In the genomic region with DNA sequence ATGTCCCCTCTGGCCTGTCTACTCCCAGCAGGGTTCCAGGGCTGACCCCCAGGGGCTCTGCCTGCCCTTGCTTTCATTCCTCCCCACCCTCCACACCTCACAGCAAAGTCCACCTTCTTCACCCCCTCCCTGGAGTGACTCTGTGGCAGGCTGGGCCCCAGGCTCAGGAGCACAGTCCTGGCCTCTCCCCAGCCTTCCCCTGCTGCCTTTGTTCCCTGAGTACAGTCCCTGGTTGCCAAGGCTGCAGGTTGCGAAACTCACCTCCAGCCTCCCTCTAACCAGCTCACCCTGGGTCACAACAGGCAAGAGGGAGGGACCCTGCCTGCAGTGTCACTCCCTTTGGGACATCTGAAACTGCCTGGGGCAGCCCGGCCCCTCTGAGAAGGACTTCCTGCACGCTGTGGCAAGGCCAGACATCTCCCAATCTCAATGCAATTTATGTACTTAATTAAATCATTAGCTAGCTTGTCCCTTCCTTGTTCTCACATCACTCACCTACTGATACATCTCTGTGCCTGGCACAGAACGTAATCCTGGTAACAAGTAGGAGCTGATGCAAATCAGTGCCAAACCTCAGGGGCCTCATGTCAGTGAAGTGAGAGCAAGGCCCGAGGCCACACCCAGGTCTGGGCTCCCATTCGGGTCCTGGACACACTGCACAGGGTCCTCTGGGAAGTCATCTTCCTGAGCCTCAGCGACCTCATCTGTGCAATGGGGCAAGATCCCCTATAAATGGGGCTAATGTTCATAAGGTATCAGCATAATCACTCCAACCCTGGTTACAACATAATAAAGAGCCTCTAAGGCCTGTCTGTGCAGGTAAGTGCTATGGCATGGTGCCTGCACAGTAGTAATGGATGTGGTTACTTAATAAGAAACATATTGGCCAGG, we compare ENCODE assay signal across 1 cellular context.
TF ChIP-seq lines count a peak whose summit lies in the region.

No MANE protein-coding gene starts in this region.

TF ChIP-seq in HepG2, 621 proteins besides CTCF, POLR2A, EP300 and RAD21 (continued from another document and continues in another):
- peak; percentile 76 for TF ChIP-seq POGZ (CRISPR knock-in tag; IDR thresholded peaks at IDR 0.05)
- peak; percentile 82 for TF ChIP-seq KDM2A (CRISPR knock-in tag; IDR thresholded peaks at IDR 0.05; ENCODE audit: borderline replicate concordance, low read depth)
- TF ChIP-seq HMG20A (CRISPR knock-in tag; IDR thresholded peaks at IDR 0.05; ENCODE audit: borderline replicate concordance), result peak; percentile 59
- TF ChIP-seq STAG1 (CRISPR knock-in tag; IDR thresholded peaks at IDR 0.05), result peak; percentile 45
- TF ChIP-seq MIXL1 (CRISPR knock-in tag; IDR thresholded peaks at IDR 0.05), result peak; percentile 66
- TF ChIP-seq SP2 (CRISPR knock-in tag; IDR thresholded peaks at IDR 0.05), result no peak
- TF ChIP-seq PPARG (CRISPR knock-in tag; conservative IDR thresholded peaks at IDR 0.05), result peak; percentile 46; the same call in 1 of the 2 replicates
- TF ChIP-seq, protein P1, sequence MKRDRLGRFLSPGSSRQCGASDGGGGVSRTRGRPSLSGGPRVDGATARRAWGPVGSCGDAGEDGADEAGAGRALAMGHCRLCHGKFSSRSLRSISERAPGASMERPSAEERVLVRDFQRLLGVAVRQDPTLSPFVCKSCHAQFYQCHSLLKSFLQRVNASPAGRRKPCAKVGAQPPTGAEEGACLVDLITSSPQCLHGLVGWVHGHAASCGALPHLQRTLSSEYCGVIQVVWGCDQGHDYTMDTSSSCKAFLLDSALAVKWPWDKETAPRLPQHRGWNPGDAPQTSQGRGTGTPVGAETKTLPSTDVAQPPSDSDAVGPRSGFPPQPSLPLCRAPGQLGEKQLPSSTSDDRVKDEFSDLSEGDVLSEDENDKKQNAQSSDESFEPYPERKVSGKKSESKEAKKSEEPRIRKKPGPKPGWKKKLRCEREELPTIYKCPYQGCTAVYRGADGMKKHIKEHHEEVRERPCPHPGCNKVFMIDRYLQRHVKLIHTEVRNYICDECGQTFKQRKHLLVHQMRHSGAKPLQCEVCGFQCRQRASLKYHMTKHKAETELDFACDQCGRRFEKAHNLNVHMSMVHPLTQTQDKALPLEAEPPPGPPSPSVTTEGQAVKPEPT (CRISPR knock-in tag; IDR thresholded peaks at IDR 0.05; ENCODE audit: low read depth), result no peak
- peak; percentile 88 for TF ChIP-seq SAP130 (CRISPR knock-in tag; IDR thresholded peaks at IDR 0.05; ENCODE audit: low read depth)
- TF ChIP-seq HNF4A (CRISPR knock-in tag; IDR thresholded peaks at IDR 0.05), result peak; percentile 92
- peak; percentile 57; the same call in 1 of the 2 replicates for TF ChIP-seq BRD4 (CRISPR knock-in tag; IDR thresholded peaks at IDR 0.05)
- TF ChIP-seq ZKSCAN8 (CRISPR knock-in tag; IDR thresholded peaks at IDR 0.05; ENCODE audit: borderline replicate concordance), result peak; percentile 86; the same call in 1 of the 2 replicates
- TF ChIP-seq ZNF232 (CRISPR knock-in tag; IDR thresholded peaks at IDR 0.05; ENCODE audit: borderline replicate concordance), result no peak
- peak; percentile 64; the same call in 1 of the 2 replicates for TF ChIP-seq GATAD1 (CRISPR knock-in tag; IDR thresholded peaks at IDR 0.05)
- TF ChIP-seq, protein P2, sequence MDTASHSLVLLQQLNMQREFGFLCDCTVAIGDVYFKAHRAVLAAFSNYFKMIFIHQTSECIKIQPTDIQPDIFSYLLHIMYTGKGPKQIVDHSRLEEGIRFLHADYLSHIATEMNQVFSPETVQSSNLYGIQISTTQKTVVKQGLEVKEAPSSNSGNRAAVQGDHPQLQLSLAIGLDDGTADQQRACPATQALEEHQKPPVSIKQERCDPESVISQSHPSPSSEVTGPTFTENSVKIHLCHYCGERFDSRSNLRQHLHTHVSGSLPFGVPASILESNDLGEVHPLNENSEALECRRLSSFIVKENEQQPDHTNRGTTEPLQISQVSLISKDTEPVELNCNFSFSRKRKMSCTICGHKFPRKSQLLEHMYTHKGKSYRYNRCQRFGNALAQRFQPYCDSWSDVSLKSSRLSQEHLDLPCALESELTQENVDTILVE (CRISPR knock-in tag; IDR thresholded peaks at IDR 0.05), result peak; percentile 73; the same call in 1 of the 2 replicates
- TF ChIP-seq KLF12 (CRISPR knock-in tag; IDR thresholded peaks at IDR 0.05; ENCODE audit: borderline replicate concordance), result peak; percentile 36; the same call in 1 of the 2 replicates
- no peak for TF ChIP-seq LCORL (IDR thresholded peaks at IDR 0.05)
- TF ChIP-seq LCORL (CRISPR knock-in tag; IDR thresholded peaks at IDR 0.05), result peak; percentile 95
- TF ChIP-seq TOPORS (CRISPR knock-in tag; IDR thresholded peaks at IDR 0.05), result 0 out of 2 replicates have a peak, but pooled peaks have one; percentile 25
- TF ChIP-seq, protein P3, sequence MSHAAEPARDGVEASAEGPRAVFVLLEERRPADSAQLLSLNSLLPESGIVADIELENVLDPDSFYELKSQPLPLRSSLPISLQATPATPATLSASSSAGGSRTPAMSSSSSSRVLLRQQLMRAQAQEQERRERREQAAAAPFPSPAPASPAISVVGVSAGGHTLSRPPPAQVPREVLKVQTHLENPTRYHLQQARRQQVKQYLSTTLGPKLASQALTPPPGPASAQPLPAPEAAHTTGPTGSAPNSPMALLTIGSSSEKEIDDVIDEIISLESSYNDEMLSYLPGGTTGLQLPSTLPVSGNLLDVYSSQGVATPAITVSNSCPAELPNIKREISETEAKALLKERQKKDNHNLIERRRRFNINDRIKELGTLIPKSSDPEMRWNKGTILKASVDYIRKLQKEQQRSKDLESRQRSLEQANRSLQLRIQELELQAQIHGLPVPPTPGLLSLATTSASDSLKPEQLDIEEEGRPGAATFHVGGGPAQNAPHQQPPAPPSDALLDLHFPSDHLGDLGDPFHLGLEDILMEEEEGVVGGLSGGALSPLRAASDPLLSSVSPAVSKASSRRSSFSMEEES (CRISPR knock-in tag; IDR thresholded peaks at IDR 0.05), result no peak
- TF ChIP-seq ZFP90 (CRISPR knock-in tag; IDR thresholded peaks at IDR 0.05; ENCODE audit: borderline replicate concordance), result peak; percentile 70; the same call in 1 of the 2 replicates
- peak; percentile 45; the same call in 1 of the 2 replicates for TF ChIP-seq ZNF335 (CRISPR knock-in tag; IDR thresholded peaks at IDR 0.05)
- TF ChIP-seq KDM3A (CRISPR knock-in tag; IDR thresholded peaks at IDR 0.05; ENCODE audit: low read depth), result peak; percentile 55; the same call in 1 of the 2 replicates
- no peak for TF ChIP-seq FOXP1 (IDR thresholded peaks at IDR 0.05)
- TF ChIP-seq FOXP1 (CRISPR knock-in tag; IDR thresholded peaks at IDR 0.05), result peak; percentile 57
- peak; percentile 45 for TF ChIP-seq ETV5 (CRISPR knock-in tag; IDR thresholded peaks at IDR 0.05; ENCODE audit: borderline replicate concordance)
- TF ChIP-seq, protein P4, sequence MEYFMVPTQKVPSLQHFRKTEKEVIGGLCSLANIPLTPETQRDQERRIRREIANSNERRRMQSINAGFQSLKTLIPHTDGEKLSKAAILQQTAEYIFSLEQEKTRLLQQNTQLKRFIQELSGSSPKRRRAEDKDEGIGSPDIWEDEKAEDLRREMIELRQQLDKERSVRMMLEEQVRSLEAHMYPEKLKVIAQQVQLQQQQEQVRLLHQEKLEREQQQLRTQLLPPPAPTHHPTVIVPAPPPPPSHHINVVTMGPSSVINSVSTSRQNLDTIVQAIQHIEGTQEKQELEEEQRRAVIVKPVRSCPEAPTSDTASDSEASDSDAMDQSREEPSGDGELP (IDR thresholded peaks at IDR 0.05; ENCODE audit: borderline replicate concordance, low read depth), result peak; percentile 56; the same call in 1 of the 2 replicates
- TF ChIP-seq ZNF501 (CRISPR knock-in tag; IDR thresholded peaks at IDR 0.05), result no peak
- TF ChIP-seq, protein P5, sequence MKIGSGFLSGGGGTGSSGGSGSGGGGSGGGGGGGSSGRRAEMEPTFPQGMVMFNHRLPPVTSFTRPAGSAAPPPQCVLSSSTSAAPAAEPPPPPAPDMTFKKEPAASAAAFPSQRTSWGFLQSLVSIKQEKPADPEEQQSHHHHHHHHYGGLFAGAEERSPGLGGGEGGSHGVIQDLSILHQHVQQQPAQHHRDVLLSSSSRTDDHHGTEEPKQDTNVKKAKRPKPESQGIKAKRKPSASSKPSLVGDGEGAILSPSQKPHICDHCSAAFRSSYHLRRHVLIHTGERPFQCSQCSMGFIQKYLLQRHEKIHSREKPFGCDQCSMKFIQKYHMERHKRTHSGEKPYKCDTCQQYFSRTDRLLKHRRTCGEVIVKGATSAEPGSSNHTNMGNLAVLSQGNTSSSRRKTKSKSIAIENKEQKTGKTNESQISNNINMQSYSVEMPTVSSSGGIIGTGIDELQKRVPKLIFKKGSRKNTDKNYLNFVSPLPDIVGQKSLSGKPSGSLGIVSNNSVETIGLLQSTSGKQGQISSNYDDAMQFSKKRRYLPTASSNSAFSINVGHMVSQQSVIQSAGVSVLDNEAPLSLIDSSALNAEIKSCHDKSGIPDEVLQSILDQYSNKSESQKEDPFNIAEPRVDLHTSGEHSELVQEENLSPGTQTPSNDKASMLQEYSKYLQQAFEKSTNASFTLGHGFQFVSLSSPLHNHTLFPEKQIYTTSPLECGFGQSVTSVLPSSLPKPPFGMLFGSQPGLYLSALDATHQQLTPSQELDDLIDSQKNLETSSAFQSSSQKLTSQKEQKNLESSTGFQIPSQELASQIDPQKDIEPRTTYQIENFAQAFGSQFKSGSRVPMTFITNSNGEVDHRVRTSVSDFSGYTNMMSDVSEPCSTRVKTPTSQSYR (CRISPR knock-in tag; IDR thresholded peaks at IDR 0.05; ENCODE audit: borderline replicate concordance), result 0 out of 2 replicates have a peak, but pooled peaks have one; percentile 52
- TF ChIP-seq BORCS8-MEF2B (CRISPR knock-in tag; IDR thresholded peaks at IDR 0.05), result peak; percentile 38; the same call in 1 of the 2 replicates
- TF ChIP-seq, protein P6, sequence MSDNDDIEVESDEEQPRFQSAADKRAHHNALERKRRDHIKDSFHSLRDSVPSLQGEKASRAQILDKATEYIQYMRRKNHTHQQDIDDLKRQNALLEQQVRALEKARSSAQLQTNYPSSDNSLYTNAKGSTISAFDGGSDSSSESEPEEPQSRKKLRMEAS (IDR thresholded peaks at IDR 0.05), result peak; percentile 62
- no peak for TF ChIP-seq ZNF543 (CRISPR knock-in tag; IDR thresholded peaks at IDR 0.05)
- TF ChIP-seq JUND (CRISPR knock-in tag; IDR thresholded peaks at IDR 0.05), result peak; percentile 63; the same call in 1 of the 2 replicates
- TF ChIP-seq NONO (IDR thresholded peaks at IDR 0.05), result no peak
- peak; percentile 85 for TF ChIP-seq NONO (CRISPR knock-in tag; conservative IDR thresholded peaks at IDR 0.05)
- peak; percentile 82 for TF ChIP-seq NR2C2 (CRISPR knock-in tag; IDR thresholded peaks at IDR 0.05; ENCODE audit: borderline replicate concordance)
- TF ChIP-seq, protein P7, sequence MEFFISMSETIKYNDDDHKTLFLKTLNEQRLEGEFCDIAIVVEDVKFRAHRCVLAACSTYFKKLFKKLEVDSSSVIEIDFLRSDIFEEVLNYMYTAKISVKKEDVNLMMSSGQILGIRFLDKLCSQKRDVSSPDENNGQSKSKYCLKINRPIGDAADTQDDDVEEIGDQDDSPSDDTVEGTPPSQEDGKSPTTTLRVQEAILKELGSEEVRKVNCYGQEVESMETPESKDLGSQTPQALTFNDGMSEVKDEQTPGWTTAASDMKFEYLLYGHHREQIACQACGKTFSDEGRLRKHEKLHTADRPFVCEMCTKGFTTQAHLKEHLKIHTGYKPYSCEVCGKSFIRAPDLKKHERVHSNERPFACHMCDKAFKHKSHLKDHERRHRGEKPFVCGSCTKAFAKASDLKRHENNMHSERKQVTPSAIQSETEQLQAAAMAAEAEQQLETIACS (CRISPR knock-in tag; IDR thresholded peaks at IDR 0.05), result peak; percentile 49; the same call in 1 of the 2 replicates
- peak; percentile 71; the same call in 1 of the 2 replicates for TF ChIP-seq ZNF619 (CRISPR knock-in tag; IDR thresholded peaks at IDR 0.05)
- peak; percentile 70; the same call in 1 of the 2 replicates for TF ChIP-seq GFI1 (CRISPR knock-in tag; IDR thresholded peaks at IDR 0.05; ENCODE audit: borderline replicate concordance)
- no peak for TF ChIP-seq ZNF776 (CRISPR knock-in tag; IDR thresholded peaks at IDR 0.05)
- peak; percentile 49; the same call in 1 of the 2 replicates for TF ChIP-seq ZNF121 (CRISPR knock-in tag; IDR thresholded peaks at IDR 0.05)
- TF ChIP-seq XRCC5 (optimal IDR thresholded peaks at IDR 0.05; ENCODE audit: low read length), result peak; percentile 61
- peak; percentile 29; the same call in 1 of the 2 replicates for TF ChIP-seq SALL2 (CRISPR knock-in tag; IDR thresholded peaks at IDR 0.05)
- TF ChIP-seq SOX5 (CRISPR knock-in tag; IDR thresholded peaks at IDR 0.05; ENCODE audit: borderline replicate concordance), result peak; percentile 85; the same call in 1 of the 2 replicates
- no peak for TF ChIP-seq AGO2 (optimal IDR thresholded peaks at IDR 0.05; ENCODE audit: low read depth, low read length)
- peak; percentile 80; the same call in 1 of the 2 replicates for TF ChIP-seq ZNF614 (CRISPR knock-in tag; IDR thresholded peaks at IDR 0.05; ENCODE audit: borderline replicate concordance)
- TF ChIP-seq MIER3 (CRISPR knock-in tag; IDR thresholded peaks at IDR 0.05; ENCODE audit: borderline replicate concordance), result peak; percentile 71; the same call in 1 of the 2 replicates
- TF ChIP-seq CBX5 (CRISPR knock-in tag; IDR thresholded peaks at IDR 0.05; ENCODE audit: borderline replicate concordance), result peak; percentile 85; the same call in 1 of the 2 replicates
- TF ChIP-seq, protein P8, sequence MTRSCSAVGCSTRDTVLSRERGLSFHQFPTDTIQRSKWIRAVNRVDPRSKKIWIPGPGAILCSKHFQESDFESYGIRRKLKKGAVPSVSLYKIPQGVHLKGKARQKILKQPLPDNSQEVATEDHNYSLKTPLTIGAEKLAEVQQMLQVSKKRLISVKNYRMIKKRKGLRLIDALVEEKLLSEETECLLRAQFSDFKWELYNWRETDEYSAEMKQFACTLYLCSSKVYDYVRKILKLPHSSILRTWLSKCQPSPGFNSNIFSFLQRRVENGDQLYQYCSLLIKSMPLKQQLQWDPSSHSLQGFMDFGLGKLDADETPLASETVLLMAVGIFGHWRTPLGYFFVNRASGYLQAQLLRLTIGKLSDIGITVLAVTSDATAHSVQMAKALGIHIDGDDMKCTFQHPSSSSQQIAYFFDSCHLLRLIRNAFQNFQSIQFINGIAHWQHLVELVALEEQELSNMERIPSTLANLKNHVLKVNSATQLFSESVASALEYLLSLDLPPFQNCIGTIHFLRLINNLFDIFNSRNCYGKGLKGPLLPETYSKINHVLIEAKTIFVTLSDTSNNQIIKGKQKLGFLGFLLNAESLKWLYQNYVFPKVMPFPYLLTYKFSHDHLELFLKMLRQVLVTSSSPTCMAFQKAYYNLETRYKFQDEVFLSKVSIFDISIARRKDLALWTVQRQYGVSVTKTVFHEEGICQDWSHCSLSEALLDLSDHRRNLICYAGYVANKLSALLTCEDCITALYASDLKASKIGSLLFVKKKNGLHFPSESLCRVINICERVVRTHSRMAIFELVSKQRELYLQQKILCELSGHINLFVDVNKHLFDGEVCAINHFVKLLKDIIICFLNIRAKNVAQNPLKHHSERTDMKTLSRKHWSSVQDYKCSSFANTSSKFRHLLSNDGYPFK (CRISPR knock-in tag; IDR thresholded peaks at IDR 0.05; ENCODE audit: borderline replicate concordance), result peak; percentile 42; the same call in 1 of the 2 replicates
- TF ChIP-seq NFRKB (IDR thresholded peaks at IDR 0.05), result no peak
- peak; percentile 28; the same call in 1 of the 2 replicates for TF ChIP-seq FOXO1 (CRISPR knock-in tag; IDR thresholded peaks at IDR 0.05)
- peak; percentile 53; the same call in 1 of the 2 replicates for TF ChIP-seq ZSCAN9 (CRISPR knock-in tag; IDR thresholded peaks at IDR 0.05; ENCODE audit: borderline replicate concordance)
- TF ChIP-seq ZNF124 (CRISPR knock-in tag; IDR thresholded peaks at IDR 0.05), result peak; percentile 51; the same call in 1 of the 2 replicates
